Comparison of ENCODE assay signal across 10 cellular contexts in the genomic region with DNA sequence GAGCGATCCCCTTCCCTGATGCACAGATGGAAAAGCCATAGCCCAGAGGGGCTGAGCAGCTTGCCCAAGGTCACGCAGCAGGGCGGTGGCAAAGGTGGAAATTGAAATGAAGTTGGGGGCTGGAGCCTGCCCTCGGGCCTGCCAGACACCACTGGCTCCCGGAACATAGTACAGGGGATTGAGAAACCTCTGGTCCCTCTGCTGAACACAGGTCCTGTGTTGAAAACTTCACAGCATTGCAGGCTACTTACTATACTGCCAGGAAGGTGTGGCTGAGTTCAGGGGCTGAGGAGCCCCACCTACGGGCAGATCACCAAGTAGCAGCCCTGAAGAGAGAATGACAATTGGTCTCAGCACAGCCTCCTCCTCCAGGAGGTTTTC.
DNase-seq lines count a peak whose midpoint lies in the region; ATAC-seq, FAIRE-seq and TF ChIP-seq lines count a peak whose summit lies in the region.
"Had no signal": no experiment of that assay in that cellular context is flagged by ENCODE, and none has a peak within 500 bp of the region (broad histone marks: within the 10 kb centered on the region; RNA-seq: fewer than 3 reads in every experiment).

No MANE protein-coding gene starts in this region.

- no peak overlapping the region for H3K4me3 ChIP-seq in Loucy (ENCODE audit: low read length, poor library complexity, severe bottlenecking)
- no peak overlapping the region for H3K4me3 ChIP-seq in cardiac fibroblast (replicated peaks in 1 of 2; ENCODE audit: low read depth in 2 of 2, low read length in 2 of 2)
- H3K4me3 ChIP-seq in mucosa of rectum (ENCODE audit: low read length in 2 of 2) = no peak overlapping the region

- no peak overlapping the region for H3K4me2 ChIP-seq in Loucy (ENCODE audit: low read depth, low read length, poor library complexity, severe bottlenecking)

- H3K9me2 ChIP-seq in Loucy (replicated peaks; ENCODE audit: low read depth, low read length) = no peaks in the 10 kb centered on the region

- intact Hi-C loops in activated T-helper 2 cell treated with anti-CD3 and anti-CD28 coated beads, Interferon-gamma antibody, Interleukin-2, Interleukin-4, amounts not matched to agents 10 μg/mL and 5 μg/mL and 100 μg/mL, durations not matched to agents 14 hours and 24 hours and 36 hours (cut with micrococcal nuclease) = no loop called here

- no peak overlapping the region for H3K4me3 Mint-ChIP-seq in activated T-helper 2 cell treated with anti-CD3 and anti-CD28 coated beads, Interferon-gamma antibody, Interleukin-2, Interleukin-4, amounts not matched to agents 10 μg/mL and 5 μg/mL and 100 μg/mL, durations not matched to agents 14 hours and 24 hours and 36 hours (ENCODE audit: low read depth)

- peak overlapping the region; percentile 18 to 69 for H3K27ac ChIP-seq in mucosa of rectum (ENCODE audit: low read depth in 2 of 2, low read length in 2 of 2)

- H3K9me3 ChIP-seq in Loucy (ENCODE audit: insufficient read depth, low read depth, low read length) = no peaks in the 10 kb centered on the region
- H3K9me3 ChIP-seq in mucosa of rectum (ENCODE audit: control insufficient read depth in 2 of 2, low read length in 2 of 2) = no peaks in the 10 kb centered on the region

- H3K4me1 Mint-ChIP-seq in activated T-helper 2 cell treated with anti-CD3 and anti-CD28 coated beads, Interferon-gamma antibody, Interleukin-2, Interleukin-4, amounts not matched to agents 10 μg/mL and 5 μg/mL and 100 μg/mL, durations not matched to agents 14 hours and 24 hours and 36 hours (ENCODE audit: low read depth) = no peaks in the 10 kb centered on the region

- H4K20me1 ChIP-seq in Loucy (ENCODE audit: insufficient read depth, low read length, poor library complexity, severe bottlenecking) = no peaks in the 10 kb centered on the region

- TF ChIP-seq CTCF in Loucy (conservative IDR thresholded peaks at IDR 0.05; ENCODE audit: low read length) (peak; percentile 49), cardiac fibroblast (IDR thresholded peaks at IDR 0.05; ENCODE audit: low read depth, low read length) (no peak)

- H2AFZ ChIP-seq in Loucy (ENCODE audit: low read length) = no peak overlapping the region

- H3K27me3 ChIP-seq in Loucy (ENCODE audit: insufficient read depth, low read length, poor library complexity, severe bottlenecking) (no peaks in the 10 kb centered on the region), mucosa of rectum (ENCODE audit: control insufficient read depth in 2 of 2, insufficient read depth in 2 of 2, low read length in 2 of 2) (no peaks in the 10 kb centered on the region)

- H3K4me1 ChIP-seq in Loucy (ENCODE audit: insufficient read depth, low read length, poor library complexity, severe bottlenecking) (no peaks in the 10 kb centered on the region), mucosa of rectum (ENCODE audit: control insufficient read depth in 2 of 2, insufficient read depth in 2 of 2, low read length in 2 of 2) (peaks cover 17 to 25% of the 10 kb centered on the region in 2 donors)

- H3F3A ChIP-seq in Loucy (ENCODE audit: low read depth) = no peaks in the 10 kb centered on the region

- H3K9me3 Mint-ChIP-seq in activated T-helper 2 cell treated with anti-CD3 and anti-CD28 coated beads, Interferon-gamma antibody, Interleukin-2, Interleukin-4, amounts not matched to agents 10 μg/mL and 5 μg/mL and 100 μg/mL, durations not matched to agents 14 hours and 24 hours and 36 hours = peaks cover 3% of the 10 kb centered on the region

- DNase-seq in DMS114 treated with DMSO at 0.1 percent for 48 hours (lab: John Stamatoyannopoulos, UW; ENCODE audit: unreplicated experiment) (peak; percentile 8), cardiac fibroblast (ENCODE audit: low read depth in 2 of 2) (peak; percentile 1 to 23), frontal cortex (ENCODE audit: low spot score in 2 of 2) (no peak)
- DNase-seq in activated T-helper 2 cell treated with anti-CD3 and anti-CD28 coated beads, Interferon-gamma antibody, Interleukin-2, Interleukin-4, amounts not matched to agents 10 μg/mL and 5 μg/mL and 100 μg/mL, durations not matched to agents 14 hours and 24 hours and 36 hours (ENCODE audit: low spot score) = no peak
- DNase-seq in effector CD4-positive, alpha-beta T cell = no peak
- DNase-seq: activated CD4-positive, alpha-beta T cell treated with anti-CD3 and anti-CD28 coated beads, Interleukin-2, amount 50 U/mL, for 4 hours had no signal

- no peaks in the 10 kb centered on the region for H3K79me2 ChIP-seq in Loucy (ENCODE audit: insufficient read depth, low read length)

- H3K36me3 Mint-ChIP-seq in activated T-helper 2 cell treated with anti-CD3 and anti-CD28 coated beads, Interferon-gamma antibody, Interleukin-2, Interleukin-4, amounts not matched to agents 10 μg/mL and 5 μg/mL and 100 μg/mL, durations not matched to agents 14 hours and 24 hours and 36 hours (ENCODE audit: low read depth) = no peaks in the 10 kb centered on the region

- peaks cover 8% of the 10 kb centered on the region for H3K27me3 Mint-ChIP-seq in activated T-helper 2 cell treated with anti-CD3 and anti-CD28 coated beads, Interferon-gamma antibody, Interleukin-2, Interleukin-4, amounts not matched to agents 10 μg/mL and 5 μg/mL and 100 μg/mL, durations not matched to agents 14 hours and 24 hours and 36 hours (ENCODE audit: low read depth)

- FAIRE-seq in frontal cortex (lab: Jason Lieb, UNC) = no peak
- FAIRE-seq: GM18507 had no signal

- no peak overlapping the region for H3K27ac Mint-ChIP-seq in activated T-helper 2 cell treated with anti-CD3 and anti-CD28 coated beads, Interferon-gamma antibody, Interleukin-2, Interleukin-4, amounts not matched to agents 10 μg/mL and 5 μg/mL and 100 μg/mL, durations not matched to agents 14 hours and 24 hours and 36 hours

- H3K9ac ChIP-seq in Loucy (ENCODE audit: low read depth, low read length, poor library complexity, severe bottlenecking) (no peak overlapping the region), mucosa of rectum (ENCODE audit: low read depth in 1 of 2, low read length in 2 of 2) (no peak overlapping the region)

- H3K36me3 ChIP-seq in Loucy (ENCODE audit: insufficient read depth, low read length) (no peaks in the 10 kb centered on the region), mucosa of rectum (ENCODE audit: control insufficient read depth in 2 of 2, insufficient read depth in 2 of 2, low read length in 2 of 2) (no peaks in the 10 kb centered on the region)

- ATAC-seq in HG02623 (IDR thresholded peaks at IDR 0.05; ENCODE audit: unreplicated experiment) = no peak

Comparison
In these comparisons a context has a peak if more than half of its experiments do, and no peak if none do; other contexts are left out.
1. DNase-seq: peak in DMS114 treated with DMSO at 0.1 percent for 48 hours (single experiment) and cardiac fibroblast (2 of 2); none in frontal cortex (0 of 2), activated T-helper 2 cell treated with anti-CD3 and anti-CD28 coated beads, Interferon-gamma antibody, Interleukin-2, Interleukin-4, amounts not matched to agents 10 μg/mL and 5 μg/mL and 100 μg/mL, durations not matched to agents 14 hours and 24 hours and 36 hours (single experiment) and effector CD4-positive, alpha-beta T cell (single experiment).